In genomic region chrX:2324116-2324515, GRCh38 we compare ENCODE assay signal across 21 cellular contexts.
DNase-seq lines count a peak whose midpoint lies in the region; ATAC-seq, FAIRE-seq and TF ChIP-seq lines count a peak whose summit lies in the region.
"Had no signal": no experiment of that assay in that cellular context is flagged by ENCODE, and none has a peak within 500 bp of the region (broad histone marks: within the 10 kb centered on the region; RNA-seq: fewer than 3 reads in every experiment).

No MANE protein-coding gene starts in this region.

- H3K79me2 ChIP-seq in OCI-LY1 (ENCODE audit: insufficient read depth, low read length) (no peaks in the 10 kb centered on the region), keratinocyte (ENCODE audit: control insufficient read depth, insufficient read depth, low read length) (no peaks in the 10 kb centered on the region)

- no peaks in the 10 kb centered on the region for H3F3A ChIP-seq in OCI-LY1 (ENCODE audit: insufficient read depth, low read length)

- no peak overlapping the region for H3K27ac ChIP-seq in OCI-LY1 (ENCODE audit: low read depth, low read length, poor library complexity, severe bottlenecking)
- H3K27ac ChIP-seq in keratinocyte (ENCODE audit: control insufficient read depth, insufficient read depth, low read length) = no peak overlapping the region
- peak overlapping the region; percentile 89 to 97 (median 93) for H3K27ac ChIP-seq in gastrocnemius medialis
- no peak overlapping the region for H3K27ac ChIP-seq in prostate gland
- H3K27ac ChIP-seq in tibial nerve = no peak overlapping the region
- H3K27ac ChIP-seq: 22Rv1, GM23248 had no signal

- peak; percentile 41 for FAIRE-seq in keratinocyte (lab: Jason Lieb, UNC)
- FAIRE-seq: GM12878, GM18507 had no signal

- TF ChIP-seq CTCF in OCI-LY1 (IDR thresholded peaks at IDR 0.05; ENCODE audit: low read length) (no peak), keratinocyte (optimal IDR thresholded peaks at IDR 0.05 in 1 of 3, IDR thresholded peaks at IDR 0.05 in 1 of 3, conservative IDR thresholded peaks at IDR 0.05 in 1 of 3; ENCODE audit: extremely low read depth in 1 of 3, insufficient read depth in 2 of 3, low read length in 3 of 3) (no peak), gastrocnemius medialis (IDR thresholded peaks at IDR 0.05 in 4 of 5, conservative IDR thresholded peaks at IDR 0.05 in 1 of 5) (no peak), prostate gland (IDR thresholded peaks at IDR 0.05) (no peak), tibial nerve (IDR thresholded peaks at IDR 0.05) (no peak)

- 76% methylated on average over 8 of the region's 8 CpGs for WGBS in prostate gland
- 69 to 70% methylated on average over 8 of the region's 8 CpGs for WGBS in tibial nerve, 2 donors

- peaks cover 33% of the 10 kb centered on the region for H3K4me1 ChIP-seq in OCI-LY1 (ENCODE audit: insufficient read depth, low read length, severe bottlenecking)
- H3K4me1 ChIP-seq in keratinocyte (ENCODE audit: control insufficient read depth, extremely low read depth, insufficient read depth, low read length) = no peaks in the 10 kb centered on the region
- peaks cover 0 to 7% of the 10 kb centered on the region in 2 donors for H3K4me1 ChIP-seq in gastrocnemius medialis
- H3K4me1 ChIP-seq in prostate gland (replicated peaks) = no peaks in the 10 kb centered on the region
- peaks cover 0 to 4% (median 0%) of the 10 kb centered on the region in 4 donors for H3K4me1 ChIP-seq in tibial nerve

- TF ChIP-seq POLR2A in gastrocnemius medialis (IDR thresholded peaks at IDR 0.05) (no peak), prostate gland (IDR thresholded peaks at IDR 0.05) (no peak), tibial nerve (IDR thresholded peaks at IDR 0.05) (no peak)

- H3K9me3 Mint-ChIP-seq in activated CD4-positive, alpha-beta T cell treated with anti-CD3 and anti-CD28 coated beads for 36 hours (ENCODE audit: low read depth) = peaks cover 5% of the 10 kb centered on the region
- H3K9me3 Mint-ChIP-seq in activated CD4-positive, alpha-beta T cell treated with anti-CD3 and anti-CD28 coated beads, Interleukin-2, amount 10 ng/mL, durations not matched to agents 7 days and 5 days = peaks cover 17% of the 10 kb centered on the region

- intact Hi-C loops in activated CD4-positive, alpha-beta T cell treated with anti-CD3 and anti-CD28 coated beads for 36 hours (cut with DNase I, micrococcal nuclease) = no loop called here
- intact Hi-C loops in gastrocnemius medialis (cut with DNase I; ENCODE audit: low total_unique reads) (loop anchor here (10.0 kb wide), 1 partner anchor 869 kb away; the partner anchor contains the start of gene ASMTL), prostate gland (cut with DNase I) (no loop called here)

- no peak overlapping the region for H2AFZ ChIP-seq in OCI-LY1 (ENCODE audit: low read length)
- no peak overlapping the region for H2AFZ ChIP-seq in keratinocyte (ENCODE audit: control insufficient read depth, low read length)
- H2AFZ ChIP-seq: GM23248 had no signal

- POLR2A ChIA-PET in activated CD4-positive, alpha-beta T cell treated with anti-CD3 and anti-CD28 coated beads for 36 hours (lab: Charles Lee) = no interaction called here
- POLR2A ChIA-PET in activated CD4-positive, alpha-beta T cell treated with anti-CD3 and anti-CD28 coated beads, Interleukin-2, amount 10 ng/mL, durations not matched to agents 7 days and 5 days (lab: Charles Lee) = no interaction called here

- peak overlapping the region; percentile 66; the same call in 1 of the 2 replicates for H3K4me2 ChIP-seq in OCI-LY1 (ENCODE audit: low read length)
- H3K4me2 ChIP-seq in keratinocyte (ENCODE audit: control insufficient read depth, extremely low read depth, insufficient read depth, low read depth, low read length) = no peak overlapping the region

- CTCF ChIA-PET in activated CD4-positive, alpha-beta T cell treated with anti-CD3 and anti-CD28 coated beads for 36 hours (lab: Charles Lee) = no interaction called here
- CTCF ChIA-PET in activated CD4-positive, alpha-beta T cell treated with anti-CD3 and anti-CD28 coated beads, Interleukin-2, amount 10 ng/mL, durations not matched to agents 7 days and 5 days (lab: Charles Lee) = no interaction called here

- no peak overlapping the region for H3K27ac Mint-ChIP-seq in activated CD4-positive, alpha-beta T cell treated with anti-CD3 and anti-CD28 coated beads for 36 hours
- H3K27ac Mint-ChIP-seq in activated CD4-positive, alpha-beta T cell treated with anti-CD3 and anti-CD28 coated beads, Interleukin-2, amount 10 ng/mL, durations not matched to agents 7 days and 5 days = no peak overlapping the region

- peak overlapping the region; percentile 16 for H3K4me3 Mint-ChIP-seq in activated CD4-positive, alpha-beta T cell treated with anti-CD3 and anti-CD28 coated beads for 36 hours
- no peak overlapping the region for H3K4me3 Mint-ChIP-seq in activated CD4-positive, alpha-beta T cell treated with anti-CD3 and anti-CD28 coated beads, Interleukin-2, amount 10 ng/mL, durations not matched to agents 7 days and 5 days

- no peaks in the 10 kb centered on the region for H3K9me3 ChIP-seq in OCI-LY1 (ENCODE audit: low read length)
- H3K9me3 ChIP-seq in keratinocyte (ENCODE audit: control insufficient read depth, low read depth, low read length) = no peaks in the 10 kb centered on the region
- H3K9me3 ChIP-seq in gastrocnemius medialis = no peaks in the 10 kb centered on the region
- H3K9me3 ChIP-seq in prostate gland = no peaks in the 10 kb centered on the region
- H3K9me3 ChIP-seq in tibial nerve = no peaks in the 10 kb centered on the region

- no peak overlapping the region for H3K4me3 ChIP-seq in OCI-LY1 (ENCODE audit: low read depth, low read length, poor library complexity, severe bottlenecking)
- no peak overlapping the region for H3K4me3 ChIP-seq in keratinocyte (ENCODE audit: control insufficient read depth in 2 of 3, extremely low read depth in 1 of 3, insufficient read depth in 2 of 3, low read depth in 1 of 3, low read length in 3 of 3)
- peak overlapping the region in 2 of 4 donors; percentile 44 to 58 for H3K4me3 ChIP-seq in gastrocnemius medialis
- no peak overlapping the region for H3K4me3 ChIP-seq in prostate gland
- no peak overlapping the region for H3K4me3 ChIP-seq in tibial nerve
- H3K4me3 ChIP-seq: GM23248 had no signal

- in situ Hi-C loops in gastrocnemius medialis (cut with MboI; ENCODE audit: low sequenced_read_pairs in 4 of 4) = no loop called here

- H3K36me3 ChIP-seq in OCI-LY1 (ENCODE audit: insufficient read depth, low read length) (peaks cover 4% of the 10 kb centered on the region; the same call in 1 of the 2 replicates), keratinocyte (ENCODE audit: control insufficient read depth in 2 of 2, extremely low read depth in 1 of 2, insufficient read depth in 2 of 2, low read length in 2 of 2) (no peaks in the 10 kb centered on the region), gastrocnemius medialis (peaks cover 0 to 4% of the 10 kb centered on the region in 2 donors), prostate gland (no peaks in the 10 kb centered on the region), tibial nerve (peaks cover 0 to 7% (median 0%) of the 10 kb centered on the region in 3 donors)

- H3K27me3 ChIP-seq in OCI-LY1 (ENCODE audit: insufficient read depth, low read length) (no peaks in the 10 kb centered on the region), keratinocyte (ENCODE audit: control insufficient read depth, extremely low read depth, insufficient read depth, low read length) (no peaks in the 10 kb centered on the region), gastrocnemius medialis (no peaks in the 10 kb centered on the region), prostate gland (replicated peaks; ENCODE audit: insufficient read depth) (no peaks in the 10 kb centered on the region), tibial nerve (no peaks in the 10 kb centered on the region)

- no peak for ATAC-seq in activated CD4-positive, alpha-beta T cell treated with anti-CD3 and anti-CD28 coated beads for 36 hours
- ATAC-seq in gastrocnemius medialis = no peak
- ATAC-seq: HCT116 had no signal

- dilution Hi-C loops in keratinocyte (cut with MboI; ENCODE audit: extremely low pct_ligation_motif_present, low sequenced_read_pairs) = no loop called here

- no peak for TF ChIP-seq EP300 in tibial nerve (IDR thresholded peaks at IDR 0.05)

- no peak for DNase-seq in activated CD4-positive, alpha-beta T cell treated with anti-CD3 and anti-CD28 coated beads for 36 hours
- no peak for DNase-seq in activated CD4-positive, alpha-beta T cell treated with anti-CD3 and anti-CD28 coated beads, Interleukin-2, amount 10 ng/mL, durations not matched to agents 7 days and 5 days
- DNase-seq in keratinocyte (ENCODE audit: low read depth, low spot score) = no peak
- no peak for DNase-seq in gastrocnemius medialis
- no peak for DNase-seq in SKM-1 treated with dmso at 0.1 percent for 144 hours (lab: John Stamatoyannopoulos, UW; ENCODE audit: unreplicated experiment)
- no peak for DNase-seq in prostate gland (ENCODE audit: low spot score)
- DNase-seq in tibial nerve (ENCODE audit: low spot score in 2 of 2) = no peak
- DNase-seq: GDM1, GM23248, KG1, NCI-H1436, NCI-H2029, NCI-H2171, NCI-H446, NCI-H69, OCI-M1 had no signal

- H3K36me3 Mint-ChIP-seq in activated CD4-positive, alpha-beta T cell treated with anti-CD3 and anti-CD28 coated beads for 36 hours (ENCODE audit: low read depth) = peaks cover 24% of the 10 kb centered on the region
- H3K36me3 Mint-ChIP-seq in activated CD4-positive, alpha-beta T cell treated with anti-CD3 and anti-CD28 coated beads, Interleukin-2, amount 10 ng/mL, durations not matched to agents 7 days and 5 days (ENCODE audit: low read depth) = peaks cover 7% of the 10 kb centered on the region

- H3K9ac ChIP-seq in OCI-LY1 (ENCODE audit: low read length) (no peak overlapping the region), keratinocyte (ENCODE audit: control insufficient read depth, extremely low read depth, insufficient read depth, low read length) (no peak overlapping the region)
- H3K9ac ChIP-seq: GM23248 had no signal

- H3K4me1 Mint-ChIP-seq in activated CD4-positive, alpha-beta T cell treated with anti-CD3 and anti-CD28 coated beads for 36 hours = no peaks in the 10 kb centered on the region
- H3K4me1 Mint-ChIP-seq in activated CD4-positive, alpha-beta T cell treated with anti-CD3 and anti-CD28 coated beads, Interleukin-2, amount 10 ng/mL, durations not matched to agents 7 days and 5 days = peaks cover 2% of the 10 kb centered on the region

- H3K9me2 ChIP-seq in OCI-LY1 (ENCODE audit: low read depth, low read length) = no peaks in the 10 kb centered on the region

- H3K9me1 ChIP-seq in keratinocyte (ENCODE audit: control insufficient read depth, extremely low read depth, insufficient read depth, low read length) = no peaks in the 10 kb centered on the region

- H3K27me3 Mint-ChIP-seq in activated CD4-positive, alpha-beta T cell treated with anti-CD3 and anti-CD28 coated beads for 36 hours = no peaks in the 10 kb centered on the region
- no peaks in the 10 kb centered on the region for H3K27me3 Mint-ChIP-seq in activated CD4-positive, alpha-beta T cell treated with anti-CD3 and anti-CD28 coated beads, Interleukin-2, amount 10 ng/mL, durations not matched to agents 7 days and 5 days

- H4K20me1 ChIP-seq in OCI-LY1 (ENCODE audit: insufficient read depth, low read length) (no peaks in the 10 kb centered on the region), keratinocyte (ENCODE audit: control insufficient read depth, extremely low read depth, insufficient read depth, low read length) (no peaks in the 10 kb centered on the region)

Comparison
In these comparisons a context has a peak if more than half of its experiments do, and no peak if none do; other contexts are left out.
1. H3K27ac ChIP-seq: peak in gastrocnemius medialis (4 of 4); none in OCI-LY1 (single experiment), keratinocyte (single experiment), prostate gland (0 of 2) and tibial nerve (0 of 4).